1 cellular context compared by ENCODE assay signal in the genomic region with DNA sequence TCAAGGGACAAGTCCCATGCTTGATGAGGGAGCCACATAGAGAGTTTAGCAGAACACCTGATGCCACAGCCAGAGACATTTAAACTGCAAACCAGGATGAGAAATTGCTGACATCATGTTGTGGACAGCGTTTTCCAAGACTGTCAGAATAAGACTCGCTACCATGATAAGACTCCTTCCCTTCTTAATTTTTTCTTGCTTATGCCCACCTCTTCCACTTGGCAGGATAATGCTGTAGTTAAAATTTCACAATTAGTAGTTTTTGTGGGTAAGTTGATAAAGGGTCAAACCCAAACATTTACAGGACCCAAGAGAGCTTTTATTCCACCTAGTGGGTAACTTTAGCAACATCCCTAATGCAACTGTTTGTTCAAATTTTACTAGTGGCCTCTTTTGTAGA.
TF ChIP-seq lines count a peak whose summit lies in the region.

No MANE protein-coding gene starts in this region.

TF ChIP-seq in GM12878, 131 proteins besides CTCF, POLR2A, EP300 and RAD21 (continued from another document):
- TF ChIP-seq, protein P1, sequence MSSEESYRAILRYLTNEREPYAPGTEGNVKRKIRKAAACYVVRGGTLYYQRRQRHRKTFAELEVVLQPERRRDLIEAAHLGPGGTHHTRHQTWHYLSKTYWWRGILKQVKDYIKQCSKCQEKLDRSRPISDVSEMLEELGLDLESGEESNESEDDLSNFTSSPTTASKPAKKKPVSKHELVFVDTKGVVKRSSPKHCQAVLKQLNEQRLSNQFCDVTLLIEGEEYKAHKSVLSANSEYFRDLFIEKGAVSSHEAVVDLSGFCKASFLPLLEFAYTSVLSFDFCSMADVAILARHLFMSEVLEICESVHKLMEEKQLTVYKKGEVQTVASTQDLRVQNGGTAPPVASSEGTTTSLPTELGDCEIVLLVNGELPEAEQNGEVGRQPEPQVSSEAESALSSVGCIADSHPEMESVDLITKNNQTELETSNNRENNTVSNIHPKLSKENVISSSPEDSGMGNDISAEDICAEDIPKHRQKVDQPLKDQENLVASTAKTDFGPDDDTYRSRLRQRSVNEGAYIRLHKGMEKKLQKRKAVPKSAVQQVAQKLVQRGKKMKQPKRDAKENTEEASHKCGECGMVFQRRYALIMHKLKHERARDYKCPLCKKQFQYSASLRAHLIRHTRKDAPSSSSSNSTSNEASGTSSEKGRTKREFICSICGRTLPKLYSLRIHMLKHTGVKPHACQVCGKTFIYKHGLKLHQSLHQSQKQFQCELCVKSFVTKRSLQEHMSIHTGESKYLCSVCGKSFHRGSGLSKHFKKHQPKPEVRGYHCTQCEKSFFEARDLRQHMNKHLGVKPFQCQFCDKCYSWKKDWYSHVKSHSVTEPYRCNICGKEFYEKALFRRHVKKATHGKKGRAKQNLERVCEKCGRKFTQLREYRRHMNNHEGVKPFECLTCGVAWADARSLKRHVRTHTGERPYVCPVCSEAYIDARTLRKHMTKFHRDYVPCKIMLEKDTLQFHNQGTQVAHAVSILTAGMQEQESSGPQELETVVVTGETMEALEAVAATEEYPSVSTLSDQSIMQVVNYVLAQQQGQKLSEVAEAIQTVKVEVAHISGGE (CRISPR knock-in tag; IDR thresholded peaks at IDR 0.05), result no peak
- TF ChIP-seq SP1 (IDR thresholded peaks at IDR 0.05; ENCODE audit: low read depth, low read length) (no peak), ESRRA (IDR thresholded peaks at IDR 0.05; ENCODE audit: low read length) (no peak), TBL1XR1 (IDR thresholded peaks at IDR 0.05; ENCODE audit: low read depth, low read length) (no peak), IRF4 (IDR thresholded peaks at IDR 0.05; ENCODE audit: low read depth, low read length) (no peak), IRF5 (IDR thresholded peaks at IDR 0.05; ENCODE audit: borderline replicate concordance) (no peak)
- TF ChIP-seq, protein P2, sequence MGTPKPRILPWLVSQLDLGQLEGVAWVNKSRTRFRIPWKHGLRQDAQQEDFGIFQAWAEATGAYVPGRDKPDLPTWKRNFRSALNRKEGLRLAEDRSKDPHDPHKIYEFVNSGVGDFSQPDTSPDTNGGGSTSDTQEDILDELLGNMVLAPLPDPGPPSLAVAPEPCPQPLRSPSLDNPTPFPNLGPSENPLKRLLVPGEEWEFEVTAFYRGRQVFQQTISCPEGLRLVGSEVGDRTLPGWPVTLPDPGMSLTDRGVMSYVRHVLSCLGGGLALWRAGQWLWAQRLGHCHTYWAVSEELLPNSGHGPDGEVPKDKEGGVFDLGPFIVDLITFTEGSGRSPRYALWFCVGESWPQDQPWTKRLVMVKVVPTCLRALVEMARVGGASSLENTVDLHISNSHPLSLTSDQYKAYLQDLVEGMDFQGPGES (IDR thresholded peaks at IDR 0.05), result no peak
- TF ChIP-seq, protein P3, sequence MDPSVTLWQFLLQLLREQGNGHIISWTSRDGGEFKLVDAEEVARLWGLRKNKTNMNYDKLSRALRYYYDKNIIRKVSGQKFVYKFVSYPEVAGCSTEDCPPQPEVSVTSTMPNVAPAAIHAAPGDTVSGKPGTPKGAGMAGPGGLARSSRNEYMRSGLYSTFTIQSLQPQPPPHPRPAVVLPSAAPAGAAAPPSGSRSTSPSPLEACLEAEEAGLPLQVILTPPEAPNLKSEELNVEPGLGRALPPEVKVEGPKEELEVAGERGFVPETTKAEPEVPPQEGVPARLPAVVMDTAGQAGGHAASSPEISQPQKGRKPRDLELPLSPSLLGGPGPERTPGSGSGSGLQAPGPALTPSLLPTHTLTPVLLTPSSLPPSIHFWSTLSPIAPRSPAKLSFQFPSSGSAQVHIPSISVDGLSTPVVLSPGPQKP (IDR thresholded peaks at IDR 0.05; ENCODE audit: low read depth, low read length), result no peak
